In the genomic region with DNA sequence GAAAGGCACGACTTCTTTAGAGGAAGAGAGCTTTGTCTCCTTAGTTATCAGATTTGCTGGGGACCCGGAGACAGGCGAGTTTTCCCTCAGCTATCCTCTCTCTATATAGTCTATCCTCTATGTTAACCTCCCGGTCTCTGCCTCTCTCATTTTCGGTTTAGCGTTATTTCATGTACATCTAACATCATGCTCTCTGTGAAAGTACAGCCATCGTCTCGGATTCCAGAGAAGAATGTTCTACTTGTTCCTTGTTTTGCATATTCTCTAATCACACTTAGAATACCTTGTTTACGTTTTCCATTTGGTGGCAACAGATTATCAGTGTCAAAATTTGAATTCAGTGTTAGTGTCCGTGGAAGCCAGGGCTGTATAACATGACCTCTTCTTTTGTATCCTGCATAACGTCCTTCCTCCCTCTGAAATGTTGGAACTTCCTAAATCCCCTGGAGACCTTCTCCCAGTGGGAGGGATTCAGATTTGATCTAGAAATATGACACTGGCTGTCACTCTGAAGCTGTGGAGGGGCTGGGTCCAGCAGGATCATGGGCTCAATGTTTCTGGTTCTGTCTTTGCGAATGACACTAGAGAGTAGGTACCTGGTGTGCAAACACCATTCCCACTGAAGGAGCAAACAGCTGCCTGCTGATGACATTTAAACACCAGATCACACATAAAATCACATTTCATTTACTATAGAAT, we compare ENCODE assay signal across 8 cellular contexts. TPM values are rescaled to one million over a fixed set of nuclear protein-coding genes. Genes with fewer than 3 reads are reported as not detected.
DNase-seq lines count a peak whose midpoint lies in the region; ATAC-seq and TF ChIP-seq lines count a peak whose summit lies in the region.
"Had no signal": no experiment of that assay in that cellular context is flagged by ENCODE, and none has a peak within 500 bp of the region (broad histone marks: within the 10 kb centered on the region; RNA-seq: fewer than 3 reads in every experiment).

No MANE protein-coding gene starts in this region.

- peak; percentile 21 for TF ChIP-seq POLR2A in erythroblast (IDR thresholded peaks at IDR 0.05; ENCODE audit: low read length)

- H3K4me3 ChIP-seq in H7 (ENCODE audit: insufficient read depth, low read depth, low read length) (peak overlapping the region; percentile 69), neural cell (ENCODE audit: low read length) (peak overlapping the region; percentile 73)

- no peaks in the 10 kb centered on the region for H3K9me2 ChIP-seq in neural cell (ENCODE audit: insufficient read depth, low read length)

- no peaks in the 10 kb centered on the region for H3F3A ChIP-seq in neural cell (ENCODE audit: insufficient read depth, low read length, poor library complexity, severe bottlenecking)

- peak; percentile 44 for ATAC-seq in GM18502 (IDR thresholded peaks at IDR 0.05; ENCODE audit: poor library complexity, unreplicated experiment)

- no peak overlapping the region for H3K9ac ChIP-seq in neural cell (ENCODE audit: low read length)

- CTCF ChIA-PET in RWPE1 (lab: Yijun Ruan, JAX): interaction anchor here (0.5 to 1.5 kb wide), 5 partner anchors 44 to 697 kb away, joined by 3 to 5 read pairs (median 3); partner anchors contain the start of gene CXCL2

- H3K36me3 ChIP-seq in H7 (replicated peaks; ENCODE audit: control insufficient read depth, insufficient read depth, low read length): no peaks in the 10 kb centered on the region
- no peaks in the 10 kb centered on the region for H3K36me3 ChIP-seq in neural cell (ENCODE audit: insufficient read depth, low read length)

- TF ChIP-seq CTCF in RWPE1 (conservative IDR thresholded peaks at IDR 0.05; ENCODE audit: low read depth): no peak
- no peak for TF ChIP-seq CTCF in neural cell (IDR thresholded peaks at IDR 0.05; ENCODE audit: poor library complexity, severe bottlenecking)

- no peaks in the 10 kb centered on the region for H3K79me2 ChIP-seq in neural cell (replicated peaks; ENCODE audit: insufficient read depth, low read length)

- no peaks in the 10 kb centered on the region for H4K20me1 ChIP-seq in neural cell (ENCODE audit: insufficient read depth)

- TF ChIP-seq RAD21 in neural cell (conservative IDR thresholded peaks at IDR 0.05): no peak

- no peaks in the 10 kb centered on the region for H3K9me3 ChIP-seq in neural cell (ENCODE audit: low read length)

- no peak for TF ChIP-seq EP300 in neural cell (conservative IDR thresholded peaks at IDR 0.05; ENCODE audit: poor library complexity, severe bottlenecking)

- POLR2A ChIA-PET in RWPE1 (lab: Yijun Ruan, JAX; ENCODE audit: low non-redundant PET): interaction anchor here (1.4 kb wide), 1 partner anchor 70 kb away, joined by 3 read pairs; no protein-coding TSS in a partner anchor

- peak overlapping the region; percentile 38 for H3K4me2 ChIP-seq in neural cell (ENCODE audit: low read length)

- DNase-seq in H7: no peak
- DNase-seq in RWPE1 (ENCODE audit: low spot score): peak; percentile 20
- peak; percentile 40 to 79 for DNase-seq in erythroblast (lab: John Stamatoyannopoulos, UW)
- DNase-seq in OCI-M2 (lab: John Stamatoyannopoulos, UW; ENCODE audit: unreplicated experiment): no peak
- no peak for DNase-seq in activated CD8-positive, alpha-beta memory T cell treated with anti-CD3 and anti-CD28 coated beads, Interleukin-2, amount 50 U/mL, for 48 hours

- H3K27ac ChIP-seq in RWPE1 (peak overlapping the region; percentile 78), neural cell (ENCODE audit: low read length) (no peak overlapping the region)

- H3K27me3 ChIP-seq in H7 (ENCODE audit: control insufficient read depth, insufficient read depth, low read length) (peaks cover 7% of the 10 kb centered on the region), neural cell (ENCODE audit: insufficient read depth, low read depth, low read length) (peaks cover 25% of the 10 kb centered on the region)

- H2AFZ ChIP-seq in neural cell (ENCODE audit: low read depth, low read length): no peak overlapping the region

TF ChIP-seq in neural cell, 6 proteins besides CTCF, POLR2A, EP300 and RAD21:
- TF ChIP-seq SMC3 (conservative IDR thresholded peaks at IDR 0.05; ENCODE audit: poor library complexity) (no peak), REST (IDR thresholded peaks at IDR 0.05; ENCODE audit: borderline replicate concordance) (no peak)

RNA-seq across cellular contexts. Expression of gene CXCL3, which starts 0.7 kb away (rescaled TPM):
- 0.14 and 0.37 TPM in 2 replicates for total RNA-seq in H7 (2014; rRNA removed; shearing (Covaris generic))
- 1.1 TPM in 1 of 2 replicates, not detected in the other for polyA plus RNA-seq in neural cell
- polyA minus RNA-seq in neural cell: not detected in 2 replicates
- total RNA-seq: activated CD8-positive, alpha-beta memory T cell treated with anti-CD3 and anti-CD28 coated beads for 36 hours had no signal

RNA-seq across cellular contexts. Expression of gene CXCL5, which starts 40.7 kb away (rescaled TPM):
- total RNA-seq in H7 (2014; rRNA removed; shearing (Covaris generic)): 0.31 and 0.55 TPM in 2 replicates
- not detected in 2 replicates for polyA plus RNA-seq in neural cell
- polyA minus RNA-seq in neural cell: not detected in 2 replicates
- total RNA-seq: activated CD8-positive, alpha-beta memory T cell treated with anti-CD3 and anti-CD28 coated beads for 36 hours had no signal

RNA-seq across cellular contexts. Expression of gene PPBP, which starts 51.2 kb away (rescaled TPM):
- not detected in 2 replicates for total RNA-seq in H7 (2014; rRNA removed; shearing (Covaris generic))
- polyA plus RNA-seq in neural cell: not detected in 2 replicates
- polyA minus RNA-seq in neural cell: not detected in 2 replicates
- total RNA-seq: activated CD8-positive, alpha-beta memory T cell treated with anti-CD3 and anti-CD28 coated beads for 36 hours had no signal

RNA-seq across cellular contexts. Expression of gene PF4, which starts 57.4 kb away (rescaled TPM):
- 0.33 TPM in 1 of 2 replicates, not detected in the other for total RNA-seq in H7 (2014; rRNA removed; shearing (Covaris generic))
- not detected in 2 replicates for polyA plus RNA-seq in neural cell
- not detected in 2 replicates for polyA minus RNA-seq in neural cell
- total RNA-seq: activated CD8-positive, alpha-beta memory T cell treated with anti-CD3 and anti-CD28 coated beads for 36 hours had no signal

RNA-seq across cellular contexts. Expression of gene CXCL2, which starts 59.8 kb away (rescaled TPM):
- not detected in 2 replicates for total RNA-seq in H7 (2014; rRNA removed; shearing (Covaris generic))
- not detected in 2 replicates for polyA plus RNA-seq in neural cell
- polyA minus RNA-seq in neural cell: not detected in 2 replicates
- total RNA-seq: activated CD8-positive, alpha-beta memory T cell treated with anti-CD3 and anti-CD28 coated beads for 36 hours had no signal

Comparison
In these comparisons a context has a peak if more than half of its experiments do, and no peak if none do; other contexts are left out.
1. DNase-seq: peak in RWPE1 (single experiment) and erythroblast (2 of 2); none in H7 (single experiment), OCI-M2 (single experiment) and activated CD8-positive, alpha-beta memory T cell treated with anti-CD3 and anti-CD28 coated beads, Interleukin-2, amount 50 U/mL, for 48 hours (single experiment).